Comparison of ENCODE assay signal across 8 cellular contexts in the genomic region with DNA sequence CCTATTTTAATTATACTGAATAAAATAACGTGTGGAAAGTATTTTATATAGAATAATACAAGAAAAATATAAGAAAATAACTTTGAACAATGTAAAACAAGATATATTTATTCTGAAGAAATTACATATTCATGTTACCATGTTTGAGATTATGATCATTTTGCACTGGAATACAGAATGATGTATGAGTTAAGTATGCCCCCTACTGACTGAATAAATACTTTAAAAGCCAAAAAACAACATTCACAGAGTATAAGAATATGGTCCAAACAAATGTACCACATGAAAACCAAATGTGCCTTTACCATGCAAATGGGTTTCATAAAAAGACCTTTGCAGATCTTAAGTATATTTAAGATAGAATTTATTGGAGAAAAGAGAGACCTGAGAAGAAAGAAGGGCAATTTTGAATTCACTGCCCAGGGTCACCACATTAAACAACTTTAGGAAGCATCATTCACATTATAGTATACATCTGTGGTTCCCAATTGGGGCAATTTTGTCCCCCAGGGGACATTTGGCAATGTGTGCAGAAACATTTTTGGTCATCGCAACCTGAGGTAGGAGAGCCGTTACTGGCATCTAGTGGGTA.
A peak's percentile ranks its signal among the peaks of the same experiment; 100 is the strongest.
DNase-seq lines count a peak whose midpoint lies in the region; FAIRE-seq and TF ChIP-seq lines count a peak whose summit lies in the region.

No MANE protein-coding gene starts in this region.

- H3K4me3 ChIP-seq in MM.1S (ENCODE audit: low read length) = no peak overlapping the region
- no peak overlapping the region for H3K4me3 ChIP-seq in bronchial epithelial cell (ENCODE audit: low read depth, low read length)
- H3K4me3 ChIP-seq in effector memory CD4-positive, alpha-beta T cell (ENCODE audit: insufficient read depth, low read depth, low read length, poor library complexity, severe bottlenecking) = no peak overlapping the region

- peaks cover 12% of the 10 kb centered on the region for H3K9me3 Mint-ChIP-seq in nephron progenitor cell

- H3K27me3 ChIP-seq in MM.1S (replicated peaks; ENCODE audit: insufficient read depth, low read length) (no peaks in the 10 kb centered on the region), bronchial epithelial cell (ENCODE audit: control insufficient read depth, insufficient read depth, low read length) (no peaks in the 10 kb centered on the region)
- H3K27me3 ChIP-seq in effector memory CD4-positive, alpha-beta T cell (replicated peaks; ENCODE audit: control insufficient read depth, insufficient read depth, low read length, poor library complexity, severe bottlenecking) = no peaks in the 10 kb centered on the region

- H3K27ac Mint-ChIP-seq in nephron progenitor cell = no peak overlapping the region

- no peaks in the 10 kb centered on the region for H3K79me2 ChIP-seq in MM.1S (ENCODE audit: low read length)

- H3K9me2 ChIP-seq in MM.1S (replicated peaks; ENCODE audit: insufficient read depth, low read length) = no peaks in the 10 kb centered on the region

- H3K4me1 Mint-ChIP-seq in nephron progenitor cell = no peaks in the 10 kb centered on the region

- no peak overlapping the region for H3K4me2 ChIP-seq in MM.1S (ENCODE audit: low read depth, low read length)

- no peaks in the 10 kb centered on the region for H3K4me1 ChIP-seq in MM.1S (ENCODE audit: low read length)
- no peaks in the 10 kb centered on the region for H3K4me1 ChIP-seq in effector memory CD4-positive, alpha-beta T cell (ENCODE audit: control insufficient read depth, insufficient read depth, low read length, poor library complexity, severe bottlenecking)

- H3K36me3 Mint-ChIP-seq in nephron progenitor cell (ENCODE audit: low read depth) = peaks cover 39% of the 10 kb centered on the region

- H3K36me3 ChIP-seq in MM.1S (replicated peaks; ENCODE audit: insufficient read depth, low read length) = no peaks in the 10 kb centered on the region
- peaks cover 2% of the 10 kb centered on the region for H3K36me3 ChIP-seq in bronchial epithelial cell (ENCODE audit: control insufficient read depth, insufficient read depth, low read length)
- no peaks in the 10 kb centered on the region for H3K36me3 ChIP-seq in effector memory CD4-positive, alpha-beta T cell (ENCODE audit: control insufficient read depth, insufficient read depth, low read length)

- FAIRE-seq in bronchial epithelial cell (lab: Jason Lieb, UNC) = no peak

- H2AFZ ChIP-seq in MM.1S (ENCODE audit: low read length) = no peak overlapping the region

- DNase-seq in NCI-H345 (lab: John Stamatoyannopoulos, UW) (peak; percentile 6), NCI-H345 treated with DMSO at 0.1 percent for 48 hours (lab: John Stamatoyannopoulos, UW; ENCODE audit: unreplicated experiment) (no peak), MM.1S (peak; percentile 48), bronchial epithelial cell (ENCODE audit: low read depth) (peak; percentile 22), nephron progenitor cell (no peak), retina (no peak)
- no peak for DNase-seq in effector CD4-positive, alpha-beta T cell
- no peak for DNase-seq in effector memory CD4-positive, alpha-beta T cell

- H3K4me3 Mint-ChIP-seq in nephron progenitor cell = no peak overlapping the region

- H4K20me1 ChIP-seq in MM.1S (ENCODE audit: insufficient read depth, low read length) = no peaks in the 10 kb centered on the region

- no peak overlapping the region for H3K9ac ChIP-seq in MM.1S (ENCODE audit: low read length)

- H3K27me3 Mint-ChIP-seq in nephron progenitor cell (ENCODE audit: low read depth, poor library complexity) = no peaks in the 10 kb centered on the region

- H3K27ac ChIP-seq in MM.1S (ENCODE audit: low read length) = no peak overlapping the region
- no peak overlapping the region for H3K27ac ChIP-seq in effector memory CD4-positive, alpha-beta T cell (ENCODE audit: insufficient read depth, low read length, poor library complexity, severe bottlenecking)

- no peaks in the 10 kb centered on the region for H3F3A ChIP-seq in MM.1S (ENCODE audit: insufficient read depth, low read length)

- peak; percentile 48 for TF ChIP-seq CTCF in MM.1S (IDR thresholded peaks at IDR 0.05; ENCODE audit: low read length)
- no peak for TF ChIP-seq CTCF in bronchial epithelial cell (IDR thresholded peaks at IDR 0.05; ENCODE audit: insufficient read depth, low read length, severe bottlenecking)
- peak; percentile 30 for TF ChIP-seq CTCF in nephron progenitor cell (IDR thresholded peaks at IDR 0.05)

- no peaks in the 10 kb centered on the region for H3K9me3 ChIP-seq in MM.1S (replicated peaks; ENCODE audit: insufficient read depth, low read length)
- H3K9me3 ChIP-seq in effector memory CD4-positive, alpha-beta T cell (ENCODE audit: control insufficient read depth, low read length) = no peaks in the 10 kb centered on the region

Comparison
In these comparisons a context has a peak if more than half of its experiments do, and no peak if none do; other contexts are left out.
1. DNase-seq: peak in NCI-H345 (single experiment), MM.1S (single experiment) and bronchial epithelial cell (single experiment); none in NCI-H345 treated with DMSO at 0.1 percent for 48 hours (single experiment), nephron progenitor cell (single experiment), retina (single experiment), effector CD4-positive, alpha-beta T cell (single experiment) and effector memory CD4-positive, alpha-beta T cell (0 of 3).